Comparison of ENCODE assay signal across 8 cellular contexts in the genomic region with DNA sequence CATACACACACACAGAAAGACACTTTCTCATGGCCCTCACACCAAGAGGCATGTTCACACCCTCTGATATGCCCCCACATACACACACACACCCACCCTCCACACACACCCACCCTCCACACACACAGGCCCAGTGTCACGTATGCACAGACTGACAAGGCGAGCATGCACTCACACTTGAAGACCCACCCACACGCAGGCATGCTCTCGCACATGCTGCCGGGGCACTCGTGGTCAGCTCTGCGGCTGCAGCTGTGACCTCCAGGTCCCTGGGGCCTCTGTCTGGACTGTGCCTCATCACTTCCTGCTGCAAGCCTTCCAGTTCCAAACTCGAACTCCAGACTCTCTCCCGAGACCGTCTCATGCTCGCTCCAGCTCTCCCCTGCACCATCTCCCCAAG. TPM values are rescaled to one million over a fixed set of nuclear protein-coding genes. Genes with fewer than 3 reads are reported as not detected.
DNase-seq lines count a peak whose midpoint lies in the region; ATAC-seq and TF ChIP-seq lines count a peak whose summit lies in the region.

No MANE protein-coding gene starts in this region.

- intact Hi-C loops in esophagus muscularis mucosa (cut with DNase I), result no loop called here

- peak; percentile 43 for DNase-seq in CD1c-positive myeloid dendritic cell (ENCODE audit: extremely low spot score)
- no peak for DNase-seq in esophagus muscularis mucosa (ENCODE audit: extremely low spot score)
- peak; percentile 8 for DNase-seq in non-pigmented ciliary epithelial cell (ENCODE audit: low read depth)
- DNase-seq in HPDE6-E6E7 (ENCODE audit: extremely low spot score), result no peak
- no peak for DNase-seq in HT-29 (ENCODE audit: low spot score)
- no peak for DNase-seq in NCI-H1105 treated with DMSO at 0.1 percent for 48 hours (lab: John Stamatoyannopoulos, UW)

- peak overlapping the region; percentile 3 to 20 (median 10) for H3K4me3 ChIP-seq in esophagus muscularis mucosa

- no peak for TF ChIP-seq EP300 in esophagus muscularis mucosa (IDR thresholded peaks at IDR 0.05)

- peaks cover 28 to 61% (median 40%) of the 10 kb centered on the region in 4 donors for H3K4me1 ChIP-seq in esophagus muscularis mucosa

- no peak for TF ChIP-seq POLR2A in esophagus muscularis mucosa (IDR thresholded peaks at IDR 0.05; ENCODE audit: low read depth)

- ATAC-seq in HG02571 (IDR thresholded peaks at IDR 0.05; ENCODE audit: unreplicated experiment), result no peak

- TF ChIP-seq CTCF in esophagus muscularis mucosa (IDR thresholded peaks at IDR 0.05), result no peak

- no peaks in the 10 kb centered on the region for H3K27me3 ChIP-seq in esophagus muscularis mucosa

- H3K27ac ChIP-seq in KOPT-K1 (ENCODE audit: low read depth, low read length, poor library complexity, severe bottlenecking) (peak overlapping the region; percentile 69), esophagus muscularis mucosa (replicated peaks in 1 of 4) (peak overlapping the region; percentile 68 to 78 (median 74))

- H3K36me3 ChIP-seq in KOPT-K1 (ENCODE audit: insufficient read depth, low read length) (no peaks in the 10 kb centered on the region), esophagus muscularis mucosa (peaks cover 0 to 9% (median 3%) of the 10 kb centered on the region in 4 donors)

- 34% methylated on average over 10 of the region's 11 CpGs for WGBS in esophagus muscularis mucosa

- no peaks in the 10 kb centered on the region for H3K9me3 ChIP-seq in KOPT-K1 (ENCODE audit: insufficient read depth, low read length, poor library complexity, severe bottlenecking)
- no peaks in the 10 kb centered on the region for H3K9me3 ChIP-seq in esophagus muscularis mucosa

RNA-seq across cellular contexts. Expression of gene DCHS1, which starts 9.6 kb away (rescaled TPM):
- 10 to 100 TPM; 27.0 to 60.9 (median 34.0) TPM for total RNA-seq in esophagus muscularis mucosa
- total RNA-seq in HT-29 (2014; rRNA removed; shearing (Covaris generic)), result 0.05 and 0.18 TPM in 2 replicates

RNA-seq across cellular contexts. Expression of gene TPP1, which starts 26.8 kb away (rescaled TPM):
- 10 to 100 TPM; 44.4 to 71.5 (median 54.9) TPM for total RNA-seq in esophagus muscularis mucosa
- 40.7 and 52.3 TPM in 2 replicates for total RNA-seq in HT-29 (2014; rRNA removed; shearing (Covaris generic))

RNA-seq across cellular contexts. Expression of gene TAF10, which starts 34.0 kb away (rescaled TPM):
- total RNA-seq in esophagus muscularis mucosa, result 10 to 100 TPM; 24.2 to 51.1 (median 43.4) TPM
- 189 and 243 TPM in 2 replicates for total RNA-seq in HT-29 (2014; rRNA removed; shearing (Covaris generic))

RNA-seq across cellular contexts. Expression of gene MRPL17, which starts 37.1 kb away (rescaled TPM):
- total RNA-seq in esophagus muscularis mucosa, result 10 to 100 TPM; 13.3 to 22.9 (median 19.4) TPM
- 94.8 and 99.8 TPM in 2 replicates for total RNA-seq in HT-29 (2014; rRNA removed; shearing (Covaris generic))

RNA-seq across cellular contexts. Expression of gene ILK, which starts 42.5 kb away (rescaled TPM):
- total RNA-seq in esophagus muscularis mucosa, result 100 to 1,000 TPM; 481 to 652 (median 606) TPM
- 150 and 151 TPM in 2 replicates for total RNA-seq in HT-29 (2014; rRNA removed; shearing (Covaris generic))

Comparison
In these comparisons a context has a peak if more than half of its experiments do, and no peak if none do; other contexts are left out.
1. DNase-seq: peak in CD1c-positive myeloid dendritic cell (single experiment) and non-pigmented ciliary epithelial cell (single experiment); none in esophagus muscularis mucosa (single experiment), HPDE6-E6E7 (single experiment), HT-29 (single experiment) and NCI-H1105 treated with DMSO at 0.1 percent for 48 hours (single experiment).
2. RNA of gene DCHS1, which starts 9.6 kb away (total RNA-seq): 27.0 to 60.9 TPM in esophagus muscularis mucosa; 0.05 to 0.18 TPM in HT-29; every median in the first group is over 10 times any median in the second.